35 cellular contexts compared by ENCODE assay signal in genomic region chr17:45763182-45763581, GRCh38. TPM values are rescaled to one million over a fixed set of nuclear protein-coding genes. Genes with fewer than 3 reads are reported as not detected.
"Had no signal": no experiment of that assay in that cellular context is flagged by ENCODE, and none has a peak within 500 bp of the region (broad histone marks: within the 10 kb centered on the region; RNA-seq: fewer than 3 reads in every experiment).

No MANE protein-coding gene starts in this region.

- H3K4me1 Mint-ChIP-seq: activated CD4-positive, alpha-beta T cell treated with anti-CD3 and anti-CD28 coated beads for 36 hours; activated CD4-positive, alpha-beta T cell treated with anti-CD3 and anti-CD28 coated beads, Interleukin-2, amount 10 ng/mL, durations not matched to agents 24 days and 14 days; activated CD8-positive, alpha-beta memory T cell treated with anti-CD3 and anti-CD28 coated beads, Interleukin-2, amount 10 ng/mL, durations not matched to agents 7 days and 5 days; central memory CD8-positive, alpha-beta T cell had no signal

- H3K9me3 ChIP-seq: esophagus muscularis mucosa, gastrocnemius medialis, heart left ventricle had no signal

- H3K9me3 Mint-ChIP-seq: activated CD4-positive, alpha-beta memory T cell treated with anti-CD3 and anti-CD28 coated beads for 36 hours; activated CD4-positive, alpha-beta T cell treated with anti-CD3 and anti-CD28 coated beads, Interleukin-2, amount 10 ng/mL, durations not matched to agents 24 days and 14 days; activated T-helper 1 cell treated with anti-CD3 and anti-CD28 coated beads, Interleukin-12 subunit alpha, Interleukin-12 subunit beta, Interleukin-2, Interleukin-4 antibody, amounts not matched to agents 30 ng/mL and 10 ng/mL and 1 ng/mL, durations not matched to agents 14 hours and 24 hours and 36 hours; activated T-helper 2 cell treated with anti-CD3 and anti-CD28 coated beads, Interferon-gamma antibody, Interleukin-2, Interleukin-4, amounts not matched to agents 10 μg/mL and 5 μg/mL and 100 μg/mL, durations not matched to agents 14 hours and 24 hours and 36 hours; central memory CD8-positive, alpha-beta T cell; effector memory CD8-positive, alpha-beta T cell had no signal

- H3K36me3 Mint-ChIP-seq: activated CD4-positive, alpha-beta memory T cell treated with anti-CD3 and anti-CD28 coated beads for 36 hours; activated CD8-positive, alpha-beta memory T cell treated with anti-CD3 and anti-CD28 coated beads, Interleukin-2, amount 10 ng/mL, durations not matched to agents 7 days and 5 days; activated naive CD8-positive, alpha-beta T cell had no signal

- H3K4me3 Mint-ChIP-seq: activated CD4-positive, alpha-beta memory T cell treated with anti-CD3 and anti-CD28 coated beads for 36 hours; activated CD4-positive, alpha-beta T cell treated with anti-CD3 and anti-CD28 coated beads for 36 hours; activated CD4-positive, alpha-beta T cell treated with anti-CD3 and anti-CD28 coated beads, Interleukin-2, amount 10 ng/mL, durations not matched to agents 24 days and 14 days; activated CD8-positive, alpha-beta memory T cell treated with anti-CD3 and anti-CD28 coated beads, Interleukin-2, amount 10 ng/mL, durations not matched to agents 7 days and 5 days; activated CD8-positive, alpha-beta T cell treated with anti-CD3 and anti-CD28 coated beads, Interleukin-2, amount 10 ng/mL, durations not matched to agents 7 days and 5 days; activated naive CD8-positive, alpha-beta T cell; activated T-helper 1 cell treated with anti-CD3 and anti-CD28 coated beads, Interleukin-12 subunit alpha, Interleukin-12 subunit beta, Interleukin-2, Interleukin-4 antibody, amounts not matched to agents 30 ng/mL and 10 ng/mL and 1 ng/mL, durations not matched to agents 14 hours and 24 hours and 36 hours; central memory CD8-positive, alpha-beta T cell; effector memory CD8-positive, alpha-beta T cell had no signal

- DNase-seq: activated CD4-positive, alpha-beta memory T cell treated with anti-CD3 and anti-CD28 coated beads for 36 hours; activated CD4-positive, alpha-beta T cell treated with anti-CD3 and anti-CD28 coated beads for 36 hours; activated CD4-positive, alpha-beta T cell treated with anti-CD3 and anti-CD28 coated beads, Interleukin-2, amount 10 ng/mL, durations not matched to agents 24 days and 14 days; activated CD4-positive, CD25-positive, alpha-beta regulatory T cell; activated CD4-positive, CD25-positive, alpha-beta regulatory T cell treated with anti-CD3 and anti-CD28 coated beads, Interleukin-2, amount 50 U/mL, for 72 hours; activated CD8-positive, alpha-beta memory T cell treated with anti-CD3 and anti-CD28 coated beads, Interleukin-2, amount 10 ng/mL, durations not matched to agents 7 days and 5 days; activated CD8-positive, alpha-beta memory T cell treated with anti-CD3 and anti-CD28 coated beads, Interleukin-2, amount 50 U/mL, for 4 hours; activated CD8-positive, alpha-beta T cell treated with anti-CD3 and anti-CD28 coated beads, Interleukin-2, amount 10 ng/mL, durations not matched to agents 7 days and 5 days; activated gamma-delta T cell; activated naive CD4-positive, alpha-beta T cell; activated naive CD4-positive, alpha-beta T cell treated with anti-CD3 and anti-CD28 coated beads, Interleukin-2, amount 50 U/mL, for 16 hours; activated T-cell treated with anti-CD3 and anti-CD28 coated beads, Interleukin-2, amount 50 U/mL, for 1 hour; activated T-cell treated with anti-CD3 and anti-CD28 coated beads, Interleukin-2, amount 50 U/mL, for 48 hours; amniotic stem cell; anterior cingulate cortex; brain microvascular endothelial cell; cortex of kidney; dermis blood vessel endothelial cell; effector CD4-positive, alpha-beta T cell; effector memory CD8-positive, alpha-beta T cell; erythroblast; foreskin keratinocyte; gastrocnemius medialis; glutamatergic neuron; heart left ventricle; T-helper 2 cell had no signal

- H3K4me1 ChIP-seq: esophagus muscularis mucosa, foreskin keratinocyte, heart left ventricle had no signal

- H3K27ac ChIP-seq: brain microvascular endothelial cell, esophagus muscularis mucosa, foreskin keratinocyte, gastrocnemius medialis, heart left ventricle had no signal

- H3K4me3 ChIP-seq: esophagus muscularis mucosa, gastrocnemius medialis, heart left ventricle had no signal

- H3K27ac Mint-ChIP-seq: activated CD4-positive, alpha-beta memory T cell treated with anti-CD3 and anti-CD28 coated beads for 36 hours; activated CD4-positive, alpha-beta T cell treated with anti-CD3 and anti-CD28 coated beads for 36 hours; activated CD4-positive, alpha-beta T cell treated with anti-CD3 and anti-CD28 coated beads, Interleukin-2, amount 10 ng/mL, durations not matched to agents 24 days and 14 days; activated CD8-positive, alpha-beta memory T cell treated with anti-CD3 and anti-CD28 coated beads, Interleukin-2, amount 10 ng/mL, durations not matched to agents 7 days and 5 days; activated CD8-positive, alpha-beta T cell treated with anti-CD3 and anti-CD28 coated beads, Interleukin-2, amount 10 ng/mL, durations not matched to agents 7 days and 5 days; activated naive CD8-positive, alpha-beta T cell; activated T-helper 1 cell treated with anti-CD3 and anti-CD28 coated beads, Interleukin-12 subunit alpha, Interleukin-12 subunit beta, Interleukin-2, Interleukin-4 antibody, amounts not matched to agents 30 ng/mL and 10 ng/mL and 1 ng/mL, durations not matched to agents 14 hours and 24 hours and 36 hours; activated T-helper 2 cell treated with anti-CD3 and anti-CD28 coated beads, Interferon-gamma antibody, Interleukin-2, Interleukin-4, amounts not matched to agents 10 μg/mL and 5 μg/mL and 100 μg/mL, durations not matched to agents 14 hours and 24 hours and 36 hours; effector memory CD8-positive, alpha-beta T cell had no signal

- H3K36me3 ChIP-seq: brain microvascular endothelial cell, esophagus muscularis mucosa, gastrocnemius medialis, heart left ventricle had no signal

RNA-seq across cellular contexts. Expression of gene CRHR1, which starts 20.9 kb away (rescaled TPM):
- total RNA-seq: activated CD4-positive, alpha-beta memory T cell treated with anti-CD3 and anti-CD28 coated beads for 36 hours; activated CD4-positive, alpha-beta T cell treated with anti-CD3 and anti-CD28 coated beads for 36 hours; activated CD4-positive, alpha-beta T cell treated with anti-CD3 and anti-CD28 coated beads, Interleukin-2, amount 10 ng/mL, durations not matched to agents 24 days and 14 days; activated CD8-positive, alpha-beta memory T cell treated with anti-CD3 and anti-CD28 coated beads for 36 hours; activated CD8-positive, alpha-beta memory T cell treated with anti-CD3 and anti-CD28 coated beads, Interleukin-2, amount 10 ng/mL, durations not matched to agents 7 days and 5 days; activated CD8-positive, alpha-beta T cell treated with anti-CD3 and anti-CD28 coated beads, Interleukin-2, amount 10 ng/mL, durations not matched to agents 7 days and 5 days; activated T-helper 1 cell treated with anti-CD3 and anti-CD28 coated beads, Interleukin-12 subunit alpha, Interleukin-12 subunit beta, Interleukin-2, Interleukin-4 antibody, amounts not matched to agents 30 ng/mL and 10 ng/mL and 1 ng/mL, durations not matched to agents 14 hours and 24 hours and 36 hours; activated T-helper 2 cell treated with anti-CD3 and anti-CD28 coated beads, Interferon-gamma antibody, Interleukin-2, Interleukin-4, amounts not matched to agents 10 μg/mL and 5 μg/mL and 100 μg/mL, durations not matched to agents 14 hours and 24 hours and 36 hours; bronchial epithelial cell; cardiac septum; dermis blood vessel endothelial cell; foreskin keratinocyte; gastrocnemius medialis; T-helper 1 cell treated with Interleukin-12 subunit alpha and Interleukin-12 subunit beta and Interleukin-4 antibody, amounts not matched to agents 30 ng/mL and 1 ng/mL, for 36 hours had no signal
